In the genomic region with DNA sequence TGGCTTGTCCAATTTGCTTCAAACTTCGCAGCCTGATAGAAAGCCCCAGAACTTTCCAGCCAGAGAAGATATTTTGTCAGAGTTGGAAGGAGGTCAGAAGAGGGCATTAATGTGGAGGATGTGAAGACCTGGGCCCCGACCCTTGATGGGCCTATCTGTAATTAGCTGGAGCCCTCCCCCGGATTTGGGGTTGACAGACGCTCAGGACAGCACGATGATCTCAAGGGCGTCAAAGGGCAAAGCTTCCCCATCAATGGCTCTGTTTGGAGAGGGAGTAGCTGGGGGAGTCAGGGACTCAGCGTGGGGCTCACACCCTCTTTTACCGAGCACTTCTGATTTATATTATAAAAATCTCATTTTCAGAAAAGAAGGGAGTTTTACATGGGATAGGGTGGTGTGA, we compare ENCODE assay signal across 17 cellular contexts. TPM values are rescaled to one million over a fixed set of nuclear protein-coding genes. Genes with fewer than 3 reads are reported as not detected.
DNase-seq lines count a peak whose midpoint lies in the region; ATAC-seq and TF ChIP-seq lines count a peak whose summit lies in the region.
"Had no signal": no experiment of that assay in that cellular context is flagged by ENCODE, and none has a peak within 500 bp of the region (broad histone marks: within the 10 kb centered on the region; RNA-seq: fewer than 3 reads in every experiment).

No MANE protein-coding gene starts in this region.

- no peak for TF ChIP-seq CTCF in GM23338 (conservative IDR thresholded peaks at IDR 0.05; ENCODE audit: low read depth in 2 of 2)
- TF ChIP-seq CTCF in WTC11 (IDR thresholded peaks at IDR 0.05) = no peak

- no peak overlapping the region for H4K91ac ChIP-seq in neuronal stem cell (ENCODE audit: low read depth, low read length, poor library complexity)

- H3K36me3 Mint-ChIP-seq in GM23338 (ENCODE audit: low read depth) (peaks cover 42% of the 10 kb centered on the region), WTC11 (peaks cover 5% of the 10 kb centered on the region; the same call in 1 of the 2 replicates)
- H3K36me3 Mint-ChIP-seq in activated CD4-positive, alpha-beta memory T cell treated with anti-CD3 and anti-CD28 coated beads, Interleukin-2, amount 10 ng/mL, durations not matched to agents 7 days and 5 days (ENCODE audit: low read depth) = no peaks in the 10 kb centered on the region

- H3K27ac Mint-ChIP-seq in GM23338 (no peak overlapping the region), WTC11 (no peak overlapping the region)
- no peak overlapping the region for H3K27ac Mint-ChIP-seq in activated CD4-positive, alpha-beta memory T cell treated with anti-CD3 and anti-CD28 coated beads, Interleukin-2, amount 10 ng/mL, durations not matched to agents 7 days and 5 days
- H3K27ac Mint-ChIP-seq: HFFc6 had no signal

- H3K4me1 Mint-ChIP-seq in GM23338 = peaks cover 8% of the 10 kb centered on the region; the same call in 2 of the 3 replicates
- peaks cover 20% of the 10 kb centered on the region for H3K4me1 Mint-ChIP-seq in WTC11
- H3K4me1 Mint-ChIP-seq in activated CD4-positive, alpha-beta memory T cell treated with anti-CD3 and anti-CD28 coated beads, Interleukin-2, amount 10 ng/mL, durations not matched to agents 7 days and 5 days = no peaks in the 10 kb centered on the region

- no peaks in the 10 kb centered on the region for H3F3A ChIP-seq in GM23338 (replicated peaks; ENCODE audit: low read depth)

- H3K4me3 ChIP-seq in GM23338 = peak overlapping the region; percentile 21
- H3K4me3 ChIP-seq in neuronal stem cell (ENCODE audit: low read length in 2 of 2) = no peak overlapping the region

- H3K4me2 ChIP-seq in GM23338 (peak overlapping the region; percentile 41), neuronal stem cell (ENCODE audit: insufficient read depth, low read length, poor library complexity, severe bottlenecking) (no peak overlapping the region)

- H3K18ac ChIP-seq in neuronal stem cell (ENCODE audit: low read length) = peak overlapping the region; percentile 60

- no peaks in the 10 kb centered on the region for H4K20me1 ChIP-seq in GM23338 (replicated peaks; ENCODE audit: insufficient read depth)

- no peak overlapping the region for H3K14ac ChIP-seq in neuronal stem cell (ENCODE audit: low read length)

- H2BK15ac ChIP-seq in neuronal stem cell (ENCODE audit: low read length) = no peak overlapping the region

- H2AFZ ChIP-seq in GM23338 (no peak overlapping the region), neuronal stem cell (ENCODE audit: low read length) (peak overlapping the region; percentile 76)

- CTCF ChIA-PET in WTC11 (lab: Charles Lee) = no interaction called here
- CTCF ChIA-PET in activated CD4-positive, alpha-beta memory T cell treated with anti-CD3 and anti-CD28 coated beads, Interleukin-2, amount 10 ng/mL, durations not matched to agents 7 days and 5 days (lab: Charles Lee) = no interaction called here

- H3K36me3 ChIP-seq in GM23338 (ENCODE audit: insufficient read depth) (no peaks in the 10 kb centered on the region), neuronal stem cell (replicated peaks in 1 of 2; ENCODE audit: control insufficient read depth in 2 of 2, insufficient read depth in 2 of 2, low read length in 2 of 2) (no peaks in the 10 kb centered on the region)

- peaks cover 84% of the 10 kb centered on the region for H3K9me3 Mint-ChIP-seq in GM23338
- no peaks in the 10 kb centered on the region for H3K9me3 Mint-ChIP-seq in WTC11
- H3K9me3 Mint-ChIP-seq in activated CD4-positive, alpha-beta memory T cell treated with anti-CD3 and anti-CD28 coated beads, Interleukin-2, amount 10 ng/mL, durations not matched to agents 7 days and 5 days = peaks cover 13% of the 10 kb centered on the region

- H3K79me2 ChIP-seq in GM23338 (replicated peaks; ENCODE audit: insufficient read depth) = no peaks in the 10 kb centered on the region

- H3K27ac ChIP-seq in GM23338 (ENCODE audit: low read depth) (no peak overlapping the region), neuronal stem cell (replicated peaks; ENCODE audit: low read length) (no peak overlapping the region)
- H3K27ac ChIP-seq: C4-2B had no signal

- H3K4me3 Mint-ChIP-seq in GM23338 (0 out of 3 replicates have a peak overlapping the region, but pooled peaks have one; percentile 39), WTC11 (peak overlapping the region; percentile 53)
- H3K4me3 Mint-ChIP-seq in activated CD4-positive, alpha-beta memory T cell treated with anti-CD3 and anti-CD28 coated beads, Interleukin-2, amount 10 ng/mL, durations not matched to agents 7 days and 5 days = no peak overlapping the region
- H3K4me3 Mint-ChIP-seq: HFFc6 had no signal

- no peaks in the 10 kb centered on the region for H3K9me2 ChIP-seq in GM23338 (ENCODE audit: insufficient read depth)

- peaks cover 0 to 4% of the 10 kb centered on the region in 2 donors for H3K9me3 ChIP-seq in neuronal stem cell (replicated peaks in 1 of 2; ENCODE audit: control insufficient read depth in 2 of 2, insufficient read depth in 1 of 2, low read depth in 1 of 2, low read length in 2 of 2)

- no peak overlapping the region for H4K8ac ChIP-seq in neuronal stem cell (ENCODE audit: low read depth, low read length)

- no CpG with 5 or more reads among the region's 8 CpGs for WGBS in neuronal stem cell (ENCODE audit: extremely low coverage in 2 of 2, insufficient read length in 2 of 2, insufficient replicate concordance in 1 of 2), 2 donors

- no peak overlapping the region for H3K9ac ChIP-seq in neuronal stem cell (ENCODE audit: low read depth, low read length, poor library complexity)

- no peak overlapping the region for H3K23ac ChIP-seq in neuronal stem cell (ENCODE audit: low read depth, low read length, poor library complexity)

- H3K4ac ChIP-seq in neuronal stem cell (ENCODE audit: low read length) = no peak overlapping the region

- DNase-seq in GM23338 (ENCODE audit: low spot score) = no peak
- no peak for DNase-seq in WTC11 (ENCODE audit: low spot score)
- DNase-seq in iPS-NIHi11 (ENCODE audit: low spot score) = peak; percentile 50
- no peak for DNase-seq in neuronal stem cell (ENCODE audit: low spot score)
- DNase-seq in LoVo (ENCODE audit: low spot score) = no peak
- no peak for DNase-seq in activated CD4-positive, alpha-beta memory T cell treated with anti-CD3 and anti-CD28 coated beads, Interleukin-2, amount 10 ng/mL, durations not matched to agents 7 days and 5 days
- DNase-seq in Kasumi-1 (lab: John Stamatoyannopoulos, UW) = no peak
- DNase-seq: GDM1, HFFc6, KG1, MV-4-11, NCI-H1105 treated with DMSO at 0.1 percent for 48 hours, NCI-H2081, NCI-H2171 treated with DMSO at 0.1 percent for 48 hours, NCI-H526, SHP77 had no signal

- H3K4me1 ChIP-seq in GM23338 (ENCODE audit: insufficient read depth) = peaks cover 15% of the 10 kb centered on the region; the same call in 1 of the 2 replicates
- H3K4me1 ChIP-seq in neuronal stem cell (ENCODE audit: control insufficient read depth in 2 of 2, insufficient read depth in 1 of 2, low read depth in 1 of 2, low read length in 2 of 2) = peaks cover 2 to 7% of the 10 kb centered on the region in 2 donors

- peaks cover 13% of the 10 kb centered on the region; the same call in 1 of the 2 replicates for H3K27me3 ChIP-seq in GM23338 (ENCODE audit: insufficient read depth)
- peaks cover 0 to 14% (median 0%) of the 10 kb centered on the region in 3 experiments for H3K27me3 ChIP-seq in neuronal stem cell (ENCODE audit: control insufficient read depth in 3 of 3, insufficient read depth in 3 of 3, low read depth in 1 of 3, low read length in 3 of 3)

- no peak overlapping the region for H2AK5ac ChIP-seq in neuronal stem cell (ENCODE audit: low read depth, low read length)

- no peaks in the 10 kb centered on the region for H3K79me1 ChIP-seq in neuronal stem cell (ENCODE audit: low read depth, low read length)

- peaks cover 16% of the 10 kb centered on the region for H3K27me3 Mint-ChIP-seq in GM23338 (ENCODE audit: insufficient read depth, low read depth, poor library complexity)
- H3K27me3 Mint-ChIP-seq in WTC11 (ENCODE audit: low read depth) = peaks cover 38% of the 10 kb centered on the region
- no peaks in the 10 kb centered on the region for H3K27me3 Mint-ChIP-seq in activated CD4-positive, alpha-beta memory T cell treated with anti-CD3 and anti-CD28 coated beads, Interleukin-2, amount 10 ng/mL, durations not matched to agents 7 days and 5 days

- H2BK12ac ChIP-seq in neuronal stem cell (ENCODE audit: low read length) = no peak overlapping the region

- no peak overlapping the region for H2BK5ac ChIP-seq in neuronal stem cell (ENCODE audit: low read length)

- POLR2A ChIA-PET in WTC11 (lab: Charles Lee) = no interaction called here
- POLR2A ChIA-PET in activated CD4-positive, alpha-beta memory T cell treated with anti-CD3 and anti-CD28 coated beads, Interleukin-2, amount 10 ng/mL, durations not matched to agents 7 days and 5 days (lab: Charles Lee) = no interaction called here

- H2BK120ac ChIP-seq in neuronal stem cell (ENCODE audit: low read depth, low read length) = no peak overlapping the region

- ATAC-seq in GM23338 (peak; percentile 72), WTC11 (peak; percentile 31)

TF ChIP-seq in GM23338, 12 proteins besides CTCF, POLR2A, EP300 and RAD21 (continues in another document):
- no peak for TF ChIP-seq ETS1 (IDR thresholded peaks at IDR 0.05)

TF ChIP-seq in WTC11, 78 proteins besides CTCF, POLR2A, EP300 and RAD21 (continues in another document):
- TF ChIP-seq, protein P1, sequence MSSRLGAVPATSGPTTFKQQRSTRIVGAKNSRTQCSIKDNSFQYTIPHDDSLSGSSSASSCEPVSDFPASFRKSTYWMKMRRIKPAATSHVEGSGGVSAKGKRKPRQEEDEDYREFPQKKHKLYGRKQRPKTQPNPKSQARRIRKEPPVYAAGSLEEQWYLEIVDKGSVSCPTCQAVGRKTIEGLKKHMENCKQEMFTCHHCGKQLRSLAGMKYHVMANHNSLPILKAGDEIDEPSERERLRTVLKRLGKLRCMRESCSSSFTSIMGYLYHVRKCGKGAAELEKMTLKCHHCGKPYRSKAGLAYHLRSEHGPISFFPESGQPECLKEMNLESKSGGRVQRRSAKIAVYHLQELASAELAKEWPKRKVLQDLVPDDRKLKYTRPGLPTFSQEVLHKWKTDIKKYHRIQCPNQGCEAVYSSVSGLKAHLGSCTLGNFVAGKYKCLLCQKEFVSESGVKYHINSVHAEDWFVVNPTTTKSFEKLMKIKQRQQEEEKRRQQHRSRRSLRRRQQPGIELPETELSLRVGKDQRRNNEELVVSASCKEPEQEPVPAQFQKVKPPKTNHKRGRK (CRISPR knock-in tag; IDR thresholded peaks at IDR 0.05; ENCODE audit: borderline replicate concordance) = no peak
- TF ChIP-seq PRRX2 (CRISPR knock-in tag; IDR thresholded peaks at IDR 0.05) (no peak), RORB (CRISPR knock-in tag; IDR thresholded peaks at IDR 0.05) (no peak), FOXP1 (CRISPR knock-in tag; IDR thresholded peaks at IDR 0.05; ENCODE audit: borderline replicate concordance) (no peak)

RNA-seq across cellular contexts. Expression of gene PPP2R3B, which starts 59.0 kb away (rescaled TPM):
- 71.6 and 104 TPM in 2 replicates for total RNA-seq in GM23338 (2014; rRNA removed; shearing (Covaris generic))
- polyA plus RNA-seq in GM23338 (2016; fragmentation: Nextera tagmentation; extraction: Ambion mirVana) = 50.1 and 54.8 TPM in 2 replicates
- total RNA-seq in WTC11 (2021) = 103 to 130 TPM (median 107 TPM) in 3 replicates
- polyA plus RNA-seq in neuronal stem cell (2013, experiment 1 of 2) = 57.0 TPM
- polyA plus RNA-seq in neuronal stem cell (2013, experiment 2 of 2) = 53.8 TPM
- 10 to 100 TPM; 26.1 to 26.3 TPM for total RNA-seq in activated CD4-positive, alpha-beta memory T cell treated with anti-CD3 and anti-CD28 coated beads, Interleukin-2, amount 10 ng/mL, durations not matched to agents 7 days and 5 days
